ENCODE assay signal across 24 cellular contexts in genomic region chr14:100767788-100768536, GRCh38. TPM values are rescaled to one million over a fixed set of nuclear protein-coding genes. Genes with fewer than 3 reads are reported as not detected.
"Had no signal": no experiment of that assay in that cellular context is flagged by ENCODE, and none has a peak within 500 bp of the region (broad histone marks: within the 10 kb centered on the region; RNA-seq: fewer than 3 reads in every experiment).

No MANE protein-coding gene starts in this region.

- H2AFZ ChIP-seq: hepatocyte had no signal

- H3K27ac Mint-ChIP-seq: natural killer cell, type B pancreatic cell had no signal

- H3K27ac ChIP-seq: hepatocyte, pancreas, prostate gland, suprapubic skin, thyroid gland, uterus had no signal

- DNase-seq: cerebellar nuclear complex; dermis blood vessel endothelial cell; effector CD4-positive, alpha-beta T cell; foreskin melanocyte; mammary epithelial cell; natural killer cell; occipital lobe; pancreas; small intestine; stimulated activated CD4-positive, alpha-beta T cell treated with anti-CD3 and anti-CD28 coated beads, Interleukin-2, amount 100 ng/mL, for 48 hours; stimulated activated naive CD8-positive, alpha-beta T cell treated with anti-CD3 and anti-CD28 coated beads, Interleukin-15, Interleukin-2, amounts not matched to agents 100 U/mL and 50 U/mL, for 24 hours; thyroid gland; uterus had no signal

- FAIRE-seq: colon, pancreas, small intestine had no signal

- H3K9me3 ChIP-seq: pancreas, prostate gland, suprapubic skin, thyroid gland, uterus had no signal

- H3K79me2 ChIP-seq: hepatocyte had no signal

- H3K36me3 Mint-ChIP-seq: natural killer cell had no signal

- H3K9me3 Mint-ChIP-seq: natural killer cell, type B pancreatic cell had no signal

- H3K4me3 ChIP-seq: hepatocyte, pancreas, prostate gland, suprapubic skin, thyroid gland, uterus had no signal

- H3K27me3 ChIP-seq: hepatocyte, pancreas, thyroid gland, uterus had no signal

- H3K4me3 Mint-ChIP-seq: mesothelial cell of epicardium, natural killer cell, neural crest cell, type B pancreatic cell had no signal

- H3K36me3 ChIP-seq: pancreas, prostate gland, suprapubic skin, thyroid gland, uterus had no signal

- H3K4me2 ChIP-seq: hepatocyte had no signal

- H3K4me1 ChIP-seq: pancreas, prostate gland, suprapubic skin, thyroid gland, uterus had no signal

- ATAC-seq: left lobe of liver; natural killer cell; pancreas; stimulated activated naive CD8-positive, alpha-beta T cell treated with anti-CD3 and anti-CD28 coated beads, Interleukin-15, Interleukin-2, amounts not matched to agents 100 U/mL and 50 U/mL, for 24 hours had no signal

- H3K4me1 Mint-ChIP-seq: natural killer cell had no signal

RNA-seq across cellular contexts. Expression of gene DLK1, which starts 41.3 kb away (rescaled TPM):
- total RNA-seq: dermis blood vessel endothelial cell, lower leg skin, mammary epithelial cell, myocyte, natural killer cell, renal cortical epithelial cell, suprapubic skin had no signal
- polyA plus RNA-seq: mammary epithelial cell had no signal

RNA-seq across cellular contexts. Expression of gene MEG3, which starts 58.0 kb away (rescaled TPM):
- total RNA-seq: hepatocyte had no signal
- polyA plus RNA-seq: hepatocyte had no signal
